8 cellular contexts compared by ENCODE assay signal in the genomic region with DNA sequence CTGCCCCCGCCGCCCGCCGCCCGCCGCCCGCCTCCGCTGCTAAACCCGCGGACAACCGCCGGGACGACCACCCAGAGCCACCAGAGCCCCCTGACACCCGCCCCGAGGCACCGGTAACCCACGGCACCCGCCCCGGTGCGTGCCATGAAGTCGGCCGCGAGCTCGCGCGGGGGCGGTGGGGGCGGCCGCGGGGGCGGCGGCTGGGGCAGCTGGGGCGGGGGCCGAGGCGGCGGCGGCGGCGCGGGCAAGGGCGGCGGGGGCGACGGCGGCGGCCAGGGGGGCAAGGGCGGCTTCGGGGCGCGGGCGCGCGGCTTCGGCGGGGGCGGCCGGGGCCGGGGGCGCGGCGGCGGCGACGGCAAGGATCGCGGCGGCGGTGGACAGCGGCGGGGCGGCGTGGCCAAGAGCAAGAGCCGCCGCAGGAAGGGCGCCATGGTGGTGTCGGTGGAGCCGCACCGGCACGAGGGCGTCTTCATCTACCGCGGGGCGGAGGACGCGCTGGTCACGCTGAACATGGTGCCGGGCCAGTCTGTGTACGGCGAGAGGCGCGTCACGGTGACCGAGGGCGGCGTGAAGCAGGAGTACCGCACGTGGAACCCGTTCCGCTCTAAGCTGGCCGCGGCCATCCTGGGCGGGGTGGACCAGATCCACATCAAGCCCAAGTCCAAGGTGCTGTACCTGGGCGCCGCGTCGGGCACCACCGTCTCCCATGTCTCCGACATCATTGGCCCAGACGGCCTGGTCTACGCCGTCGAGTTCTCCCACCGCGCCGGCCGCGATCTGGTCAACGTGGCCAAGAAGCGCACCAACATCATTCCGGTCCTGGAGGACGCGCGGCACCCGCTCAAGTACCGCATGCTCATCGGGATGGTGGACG. TPM values are rescaled to one million over a fixed set of nuclear protein-coding genes. Genes with fewer than 3 reads are reported as not detected.
DNase-seq lines count a peak whose midpoint lies in the region; ATAC-seq and TF ChIP-seq lines count a peak whose summit lies in the region.

No MANE protein-coding gene starts in this region.

- H3K4me1 ChIP-seq in cardiac muscle cell (ENCODE audit: low read depth): no peaks in the 10 kb centered on the region
- peaks cover 0 to 5% (median 0%) of the 10 kb centered on the region in 4 donors for H3K4me1 ChIP-seq in right lobe of liver
- H3K4me1 ChIP-seq in upper lobe of left lung: peaks cover 3 to 10% (median 5%) of the 10 kb centered on the region in 4 donors

- intact Hi-C loops in Right ventricle myocardium inferior (cut with DNase I): no loop called here
- intact Hi-C loops in right lobe of liver (cut with DNase I): no loop called here

- TF ChIP-seq POLR2A in right lobe of liver (IDR thresholded peaks at IDR 0.05) (no peak), upper lobe of left lung (IDR thresholded peaks at IDR 0.05) (no peak)

- TF ChIP-seq CTCF in cardiac muscle cell (IDR thresholded peaks at IDR 0.05; ENCODE audit: low read depth, low read length) (no peak), astrocyte of the spinal cord (IDR thresholded peaks at IDR 0.05; ENCODE audit: low read depth, low read length) (no peak), right lobe of liver (IDR thresholded peaks at IDR 0.05) (no peak), upper lobe of left lung (IDR thresholded peaks at IDR 0.05) (no peak)

- no peak for TF ChIP-seq EP300 in upper lobe of left lung (IDR thresholded peaks at IDR 0.05)

- 8% methylated on average over 8 of the region's 127 CpGs for WGBS in right lobe of liver (ENCODE audit: insufficient coverage, low coverage, low lambda C conversion rate, missing lambda C conversion rate)
- 39 to 40% methylated on average over 5 to 37 of the region's 127 CpGs for WGBS in upper lobe of left lung, 2 donors

- H3K27ac ChIP-seq in cardiac muscle cell (no peak overlapping the region), right lobe of liver (no peak overlapping the region), upper lobe of left lung (no peak overlapping the region)

- in situ Hi-C loops in astrocyte of the spinal cord (cut with HindIII; ENCODE audit: low sequenced_read_pairs): no loop called here

- H3K36me3 ChIP-seq in cardiac muscle cell: no peaks in the 10 kb centered on the region
- no peaks in the 10 kb centered on the region for H3K36me3 ChIP-seq in right lobe of liver
- H3K36me3 ChIP-seq in upper lobe of left lung: no peaks in the 10 kb centered on the region

- peak overlapping the region; percentile 30 for H3K4me3 ChIP-seq in cardiac muscle cell
- H3K4me3 ChIP-seq in astrocyte of the spinal cord (ENCODE audit: low read depth, low read length): peak overlapping the region; percentile 38
- peak overlapping the region; percentile 29 to 35 (median 30) for H3K4me3 ChIP-seq in right lobe of liver
- peak overlapping the region in 3 of 4 donors; percentile 38 to 49 (median 42) for H3K4me3 ChIP-seq in upper lobe of left lung

- H3K9me3 ChIP-seq in cardiac muscle cell (ENCODE audit: low read depth) (no peaks in the 10 kb centered on the region), right lobe of liver (no peaks in the 10 kb centered on the region), upper lobe of left lung (no peaks in the 10 kb centered on the region)

- peak; percentile 15 to 41 for DNase-seq in cardiac muscle cell (ENCODE audit: low read depth in 1 of 2, low spot score in 1 of 2)
- DNase-seq in Right ventricle myocardium inferior (ENCODE audit: missing footprints): no peak
- DNase-seq in astrocyte of the spinal cord (ENCODE audit: low read depth, low spot score): no peak
- DNase-seq in right lobe of liver: no peak
- peak in 1 of 2 donors; percentile 80 for DNase-seq in upper lobe of left lung
- no peak for DNase-seq in T-helper 9 cell
- DNase-seq in NCI-H446 (lab: John Stamatoyannopoulos, UW): no peak

- no peak for ATAC-seq in Right ventricle myocardium inferior
- ATAC-seq in right lobe of liver: no peak
- no peak for ATAC-seq in upper lobe of left lung (ENCODE audit: low FRiP score in 2 of 2)
- no peak for ATAC-seq in GM21515 (IDR thresholded peaks at IDR 0.05; ENCODE audit: unreplicated experiment)

- peaks cover 58% of the 10 kb centered on the region for H3K27me3 ChIP-seq in cardiac muscle cell
- H3K27me3 ChIP-seq in right lobe of liver: no peaks in the 10 kb centered on the region
- H3K27me3 ChIP-seq in upper lobe of left lung: peaks cover 0 to 17% (median 9%) of the 10 kb centered on the region in 4 donors

RNA-seq across cellular contexts. Expression of a gene that starts 0.5 kb away (rescaled TPM):
- total RNA-seq in cardiac muscle cell: 0.63 and 1.2 TPM in 2 replicates
- 0.15 TPM in 1 of 2 replicates, not detected in the other for polyA plus RNA-seq in cardiac muscle cell
- total RNA-seq in Right ventricle myocardium inferior: not detected
- total RNA-seq in right lobe of liver: under 1 TPM in 3 of 6 experiments, not detected in 3; 0.26 to 0.49 (median 0.38) TPM
- total RNA-seq in upper lobe of left lung: 1 to 10 TPM in 1 of 6 donors, under 1 TPM in 3, not detected in 2; 0.17 to 3.1 (median 0.25) TPM

RNA-seq across cellular contexts. Expression of a gene that starts 43.3 kb away (rescaled TPM):
- total RNA-seq in cardiac muscle cell: 68.0 and 73.8 TPM in 2 replicates
- 81.2 and 92.7 TPM in 2 replicates for polyA plus RNA-seq in cardiac muscle cell
- total RNA-seq in Right ventricle myocardium inferior: 47.1 TPM
- 10 to 100 TPM; 25.7 to 41.1 (median 38.9) TPM for total RNA-seq in right lobe of liver
- total RNA-seq in upper lobe of left lung: 10 to 100 TPM; 21.3 to 70.0 (median 53.0) TPM

RNA-seq across cellular contexts. Expression of a gene that starts 49.6 kb away (rescaled TPM):
- total RNA-seq in cardiac muscle cell (40.7 and 57.7 TPM in 2 replicates), Right ventricle myocardium inferior (23.8 TPM), right lobe of liver (10 to 100 TPM; 30.1 to 85.4 (median 46.3) TPM), upper lobe of left lung (10 to 100 TPM; 11.5 to 59.2 (median 38.6) TPM)
- 14.5 and 23.0 TPM in 2 replicates for polyA plus RNA-seq in cardiac muscle cell

Comparison
In these comparisons a context has a peak if more than half of its experiments do, and no peak if none do; other contexts are left out.
1. DNase-seq: peak in cardiac muscle cell (2 of 2); none in Right ventricle myocardium inferior (single experiment), astrocyte of the spinal cord (single experiment), right lobe of liver (0 of 3), T-helper 9 cell (single experiment) and NCI-H446 (0 of 2).
2. Peak in every context shown above with its lines, with median percentiles within 50 percentile points of each other: H3K4me3 ChIP-seq.